ENCODE assay signal across 8 cellular contexts in genomic region chr22:42270512-42271190, GRCh38. TPM values are rescaled to one million over a fixed set of nuclear protein-coding genes. Genes with fewer than 3 reads are reported as not detected.
DNase-seq lines count a peak whose midpoint lies in the region; ATAC-seq, FAIRE-seq and TF ChIP-seq lines count a peak whose summit lies in the region.

TCF20 (minus strand) TSS chr22:42270653; CDS start chr22:42215305, 55,348 bp downstream.

- DNase-seq in HEK293T (ENCODE audit: extremely low spot score) (peak; percentile 88), NCI-H1092 (lab: John Stamatoyannopoulos, UW) (peak; percentile 76), T-helper 9 cell (peak; percentile 72), astrocyte (ENCODE audit: low read depth) (peak; percentile 47), hepatocyte (ENCODE audit: low spot score) (peak; percentile 91), retina (peak; percentile 69), aorta (peak; percentile 86 to 92)

- H3K4me3 Mint-ChIP-seq in astrocyte (ENCODE audit: unreplicated experiment), result peak within 1 kb of the TSS; percentile 94

- peaks cover 7% of the 10 kb centered on the region for H3K27me3 Mint-ChIP-seq in astrocyte (ENCODE audit: low read depth, unreplicated experiment)

- ATAC-seq in aorta (ENCODE audit: low FRiP score), result peak; percentile 79

- H3K9me3 Mint-ChIP-seq in astrocyte (ENCODE audit: unreplicated experiment), result peaks cover 2% of the 10 kb centered on the region

- H3K4me2 ChIP-seq in astrocyte (ENCODE audit: low read length) (peak within 1 kb of the TSS; percentile 99), hepatocyte (peak within 1 kb of the TSS; percentile 91)

- H3K9ac ChIP-seq in astrocyte (ENCODE audit: low read length), result peak within 1 kb of the TSS; percentile 85

- 27% methylated on average over 32 of the region's 90 CpGs for WGBS in hepatocyte (ENCODE audit: low lambda C conversion rate, missing lambda C conversion rate)
- 5 to 12% methylated on average over 38 to 90 of the region's 90 CpGs for WGBS in aorta, 2 donors

- CTCF ChIA-PET in HEK293T (lab: Yijun Ruan, JAX), result no interaction called here

- H3K36me3 Mint-ChIP-seq in astrocyte (ENCODE audit: low read depth, unreplicated experiment), result peaks cover 2% of the 10 kb centered on the region

- H3K4me1 ChIP-seq in astrocyte (ENCODE audit: insufficient read depth, low read length) (peaks cover 7% of the 10 kb centered on the region), hepatocyte (ENCODE audit: insufficient read depth) (peaks cover 12% of the 10 kb centered on the region), aorta (ENCODE audit: control insufficient read depth in 1 of 2, insufficient read depth in 2 of 2, low read length in 2 of 2) (no peaks in the 10 kb centered on the region)

- no peak within 1 kb of the TSS for H3K27ac Mint-ChIP-seq in astrocyte (ENCODE audit: unreplicated experiment)

- no peak for FAIRE-seq in astrocyte (lab: Jason Lieb, UNC)

- H2AFZ ChIP-seq in astrocyte (ENCODE audit: low read depth, low read length), result peak within 1 kb of the TSS; percentile 85
- H2AFZ ChIP-seq in hepatocyte, result peak within 1 kb of the TSS; percentile 90

- H4K20me1 ChIP-seq in astrocyte (ENCODE audit: insufficient read depth, low read length) (peaks cover 40% of the 10 kb centered on the region), hepatocyte (ENCODE audit: insufficient read depth, poor library complexity, severe bottlenecking) (peaks cover 36% of the 10 kb centered on the region)

- H3K27me3 ChIP-seq in astrocyte (ENCODE audit: insufficient read depth, low read length) (no peaks in the 10 kb centered on the region), hepatocyte (no peaks in the 10 kb centered on the region), aorta (ENCODE audit: control insufficient read depth in 1 of 2, insufficient read depth in 2 of 2, low read length in 1 of 2) (no peaks in the 10 kb centered on the region)

- H3K27ac ChIP-seq in astrocyte (ENCODE audit: low read depth, low read length) (peak within 1 kb of the TSS; percentile 31), hepatocyte (peak within 1 kb of the TSS; percentile 99), aorta (ENCODE audit: low read depth in 1 of 2, low read length in 2 of 2) (peak within 1 kb of the TSS in 1 of 2 donors; percentile 26)

- H3K9me3 ChIP-seq in astrocyte (ENCODE audit: insufficient read depth, low read depth, low read length), result no peaks in the 10 kb centered on the region
- H3K9me3 ChIP-seq in hepatocyte (ENCODE audit: low read depth), result no peaks in the 10 kb centered on the region
- no peaks in the 10 kb centered on the region for H3K9me3 ChIP-seq in aorta (ENCODE audit: control insufficient read depth, low read length)

- TF ChIP-seq CTCF in astrocyte (IDR thresholded peaks at IDR 0.05; ENCODE audit: insufficient read depth, low read depth, low read length) (no peak), hepatocyte (IDR thresholded peaks at IDR 0.05; ENCODE audit: poor library complexity) (no peak)

- POLR2A ChIA-PET in HEK293T (lab: Yijun Ruan, JAX), result no interaction called here

- peaks cover 9% of the 10 kb centered on the region for H3K4me1 Mint-ChIP-seq in astrocyte (ENCODE audit: low read depth, unreplicated experiment)

- H3K36me3 ChIP-seq in astrocyte (ENCODE audit: insufficient read depth, low read length) (no peaks in the 10 kb centered on the region), hepatocyte (replicated peaks; ENCODE audit: insufficient read depth, low read depth) (no peaks in the 10 kb centered on the region), aorta (ENCODE audit: control insufficient read depth in 1 of 2, insufficient read depth in 2 of 2, low read length in 1 of 2) (no peaks in the 10 kb centered on the region)

- intact Hi-C loops in aorta (cut with DNase I), result loop anchor here in 1 of 2 donors (5.0 to 10.0 kb wide), 3 partner anchors 94 to 176 kb away; partner anchors contain the start of gene NDUFA6

- H3K79me2 ChIP-seq in astrocyte (ENCODE audit: insufficient read depth, low read length), result peaks cover 44% of the 10 kb centered on the region
- peaks cover 48% of the 10 kb centered on the region for H3K79me2 ChIP-seq in hepatocyte

- TF ChIP-seq POLR2A in GM10847 (IDR thresholded peaks at IDR 0.05; ENCODE audit: extremely low read depth, insufficient read length), result peak; percentile 69

- no peaks in the 10 kb centered on the region for H3K9me2 ChIP-seq in hepatocyte (replicated peaks; ENCODE audit: insufficient read depth)

- H3K4me3 ChIP-seq in astrocyte (ENCODE audit: insufficient read depth, low read depth, low read length), result peak within 1 kb of the TSS; percentile 80
- peak within 1 kb of the TSS; percentile 96 for H3K4me3 ChIP-seq in hepatocyte
- H3K4me3 ChIP-seq in aorta (ENCODE audit: low read length in 2 of 2), result peak within 1 kb of the TSS; percentile 92 to 95

TF ChIP-seq in HEK293T, 16 proteins besides CTCF, POLR2A, EP300 and RAD21:
- TF ChIP-seq LEF1 (IDR thresholded peaks at IDR 0.05; ENCODE audit: borderline replicate concordance), result no peak
- peak; percentile 77 for TF ChIP-seq L3MBTL2 (conservative IDR thresholded peaks at IDR 0.05)
- TF ChIP-seq HDGF (IDR thresholded peaks at IDR 0.05; ENCODE audit: borderline replicate concordance), result no peak

RNA-seq across cellular contexts. Expression of gene TCF20, which starts in this region (rescaled TPM):
- total RNA-seq in astrocyte (37.3 and 37.6 TPM in 2 replicates), hepatocyte (31.1 and 34.3 TPM in 2 replicates), aorta (10 to 100 TPM; 29.9 to 42.9 TPM)
- polyA plus RNA-seq in hepatocyte (5.0 and 5.9 TPM in 2 replicates), aorta (1 to 10 TPM; 6.1 to 6.9 TPM)
